Comparison of ENCODE assay signal across 7 cellular contexts in genomic region chr12:57092876-57093411, GRCh38. TPM values are rescaled to one million over a fixed set of nuclear protein-coding genes. Genes with fewer than 3 reads are reported as not detected.
DNase-seq lines count a peak whose midpoint lies in the region; ATAC-seq and TF ChIP-seq lines count a peak whose summit lies in the region.
"Had no signal": no experiment of that assay in that cellular context is flagged by ENCODE, and none has a peak within 500 bp of the region (broad histone marks: within the 10 kb centered on the region; RNA-seq: fewer than 3 reads in every experiment).

No MANE protein-coding gene starts in this region.

- H3K4me1 ChIP-seq in esophagus muscularis mucosa (peaks cover 46 to 73% (median 61%) of the 10 kb centered on the region in 4 donors), tibial artery (peaks cover 8 to 62% (median 48%) of the 10 kb centered on the region in 4 donors), foreskin keratinocyte (peaks cover 31% of the 10 kb centered on the region)

- DNase-seq in activated naive CD4-positive, alpha-beta T cell treated with anti-CD3 and anti-CD28 coated beads for 36 hours = no peak
- DNase-seq in activated naive CD4-positive, alpha-beta T cell treated with Interleukin-2 at 50 U/mL for 16 hours = no peak
- DNase-seq in esophagus muscularis mucosa (ENCODE audit: extremely low spot score) (no peak), tibial artery (no peak), foreskin keratinocyte (no peak), G401 (ENCODE audit: low spot score) (no peak)

- H3K36me3 ChIP-seq in esophagus muscularis mucosa (peaks cover 35 to 66% (median 64%) of the 10 kb centered on the region in 4 donors), tibial artery (peaks cover 50 to 65% (median 64%) of the 10 kb centered on the region in 3 donors)

- H3K9me3 Mint-ChIP-seq in activated naive CD4-positive, alpha-beta T cell treated with anti-CD3 and anti-CD28 coated beads for 36 hours = no peaks in the 10 kb centered on the region

- peak overlapping the region in 1 of 4 donors; percentile 12 for H3K4me3 ChIP-seq in esophagus muscularis mucosa
- H3K4me3 ChIP-seq in tibial artery = peak overlapping the region in 1 of 2 donors; percentile 1
- H3K4me3 ChIP-seq: PC-9 had no signal

- CTCF ChIA-PET in activated naive CD4-positive, alpha-beta T cell treated with anti-CD3 and anti-CD28 coated beads for 36 hours (lab: Charles Lee) = interaction anchor here (1.0 to 16.9 kb wide), 18 partner anchors 9 to 92 kb away, joined by 3 to 292 read pairs (median 5); partner anchors contain the start of genes LRP1, NEMP1 and STAT6

- peak overlapping the region; percentile 49 for H3K4me3 Mint-ChIP-seq in activated naive CD4-positive, alpha-beta T cell treated with anti-CD3 and anti-CD28 coated beads for 36 hours

- H3K27me3 Mint-ChIP-seq in activated naive CD4-positive, alpha-beta T cell treated with anti-CD3 and anti-CD28 coated beads for 36 hours (ENCODE audit: low read depth) = no peaks in the 10 kb centered on the region

- peaks cover 48% of the 10 kb centered on the region for H3K36me3 Mint-ChIP-seq in activated naive CD4-positive, alpha-beta T cell treated with anti-CD3 and anti-CD28 coated beads for 36 hours (ENCODE audit: low read depth)

- in situ Hi-C loops in G401 (cut with HindIII; ENCODE audit: low sequenced_read_pairs) = no loop called here

- H3K27ac ChIP-seq in esophagus muscularis mucosa (replicated peaks in 1 of 4) (peak overlapping the region; percentile 99 to 100 (median 100)), tibial artery (peak overlapping the region; percentile 91 to 99), foreskin keratinocyte (no peak overlapping the region)
- H3K27ac ChIP-seq: PC-9 had no signal

- H3K9me3 ChIP-seq in esophagus muscularis mucosa (no peaks in the 10 kb centered on the region), tibial artery (no peaks in the 10 kb centered on the region)

- WGBS in esophagus muscularis mucosa = 44% methylated on average over 2 of the region's 4 CpGs

- H3K27me3 ChIP-seq in esophagus muscularis mucosa = no peaks in the 10 kb centered on the region
- H3K27me3 ChIP-seq in tibial artery = no peaks in the 10 kb centered on the region
- H3K27me3 ChIP-seq in foreskin keratinocyte = no peaks in the 10 kb centered on the region

- H3K27ac Mint-ChIP-seq in activated naive CD4-positive, alpha-beta T cell treated with anti-CD3 and anti-CD28 coated beads for 36 hours = peak overlapping the region; percentile 96

- no peak for TF ChIP-seq EP300 in esophagus muscularis mucosa (IDR thresholded peaks at IDR 0.05)

- TF ChIP-seq CTCF in esophagus muscularis mucosa (IDR thresholded peaks at IDR 0.05) = no peak
- TF ChIP-seq CTCF in tibial artery (IDR thresholded peaks at IDR 0.05) = no peak
- no peak for TF ChIP-seq CTCF in foreskin keratinocyte (conservative IDR thresholded peaks at IDR 0.05)

- intact Hi-C loops in activated naive CD4-positive, alpha-beta T cell treated with anti-CD3 and anti-CD28 coated beads for 36 hours (cut with micrococcal nuclease) = loop anchor here (1.0 kb wide), 3 partner anchors 17 to 85 kb away; no protein-coding TSS in a partner anchor
- intact Hi-C loops in esophagus muscularis mucosa (cut with DNase I) (loop anchor here (10.0 kb wide), 1 partner anchor 458 kb away; the partner anchor contains the start of gene BAZ2A), tibial artery (cut with DNase I; ENCODE audit: low total_unique reads) (no loop called here)

- no peak for ATAC-seq in foreskin keratinocyte

- no peak for TF ChIP-seq POLR2A in esophagus muscularis mucosa (IDR thresholded peaks at IDR 0.05; ENCODE audit: low read depth)

- peaks cover 60% of the 10 kb centered on the region for H3K4me1 Mint-ChIP-seq in activated naive CD4-positive, alpha-beta T cell treated with anti-CD3 and anti-CD28 coated beads for 36 hours (ENCODE audit: low read depth)

RNA-seq across cellular contexts. Expression of gene NAB2, which starts 4.0 kb away (rescaled TPM):
- 10 to 100 TPM; 18.4 to 19.1 TPM for total RNA-seq in activated naive CD4-positive, alpha-beta T cell treated with anti-CD3 and anti-CD28 coated beads for 36 hours
- total RNA-seq in esophagus muscularis mucosa = 10 to 100 TPM; 21.6 to 41.5 (median 35.1) TPM
- 24.3 and 25.0 TPM in 2 replicates for total RNA-seq in foreskin keratinocyte
- polyA plus RNA-seq in foreskin keratinocyte = 19.4 and 21.5 TPM in 2 replicates
- 44.2 TPM in 2 replicates for total RNA-seq in G401 (2014; rRNA removed; shearing (Covaris generic))

RNA-seq across cellular contexts. Expression of gene NEMP1, which starts 14.4 kb away (rescaled TPM):
- total RNA-seq in activated naive CD4-positive, alpha-beta T cell treated with anti-CD3 and anti-CD28 coated beads for 36 hours = 10 to 100 TPM; 71.3 to 72.2 TPM
- 10 to 100 TPM in 2 of 4 donors, 1 to 10 TPM in 2; 8.3 to 11.8 (median 10.0) TPM for total RNA-seq in esophagus muscularis mucosa
- 16.6 and 20.3 TPM in 2 replicates for total RNA-seq in foreskin keratinocyte
- 4.4 and 6.8 TPM in 2 replicates for polyA plus RNA-seq in foreskin keratinocyte
- total RNA-seq in G401 (2014; rRNA removed; shearing (Covaris generic)) = 17.4 and 23.9 TPM in 2 replicates

RNA-seq across cellular contexts. Expression of gene STAT6, which starts 18.2 kb away (rescaled TPM):
- 100 to 1,000 TPM; 188 to 193 TPM for total RNA-seq in activated naive CD4-positive, alpha-beta T cell treated with anti-CD3 and anti-CD28 coated beads for 36 hours
- total RNA-seq in esophagus muscularis mucosa (100 to 1,000 TPM; 111 to 168 (median 157) TPM), foreskin keratinocyte (94.4 and 98.8 TPM in 2 replicates)
- polyA plus RNA-seq in foreskin keratinocyte = 60.2 and 68.9 TPM in 2 replicates
- 62.6 and 64.9 TPM in 2 replicates for total RNA-seq in G401 (2014; rRNA removed; shearing (Covaris generic))

RNA-seq across cellular contexts. Expression of gene LRP1, which starts 35.3 kb away (rescaled TPM):
- total RNA-seq in activated naive CD4-positive, alpha-beta T cell treated with anti-CD3 and anti-CD28 coated beads for 36 hours = 1 to 10 TPM; 1.0 to 1.5 TPM
- total RNA-seq in esophagus muscularis mucosa = 100 to 1,000 TPM; 203 to 338 (median 250) TPM
- 9.8 and 17.5 TPM in 2 replicates for total RNA-seq in foreskin keratinocyte
- 5.1 and 8.5 TPM in 2 replicates for polyA plus RNA-seq in foreskin keratinocyte
- 19.3 and 25.1 TPM in 2 replicates for total RNA-seq in G401 (2014; rRNA removed; shearing (Covaris generic))

RNA-seq across cellular contexts. Expression of gene MYO1A, which starts 43.0 kb away (rescaled TPM):
- total RNA-seq in activated naive CD4-positive, alpha-beta T cell treated with anti-CD3 and anti-CD28 coated beads for 36 hours = 1 to 10 TPM; 1.4 to 1.5 TPM
- 1 to 10 TPM in 1 of 4 donors, under 1 TPM in 3; 0.06 to 1.1 (median 0.83) TPM for total RNA-seq in esophagus muscularis mucosa
- total RNA-seq in foreskin keratinocyte = not detected in 2 replicates
- 0.04 TPM in 1 of 2 replicates, not detected in the other for polyA plus RNA-seq in foreskin keratinocyte
- 1.6 TPM in 1 of 2 replicates, not detected in the other for total RNA-seq in G401 (2014; rRNA removed; shearing (Covaris generic))
- total RNA-seq: PC-9 had no signal
